Comparison of ENCODE assay signal across 23 cellular contexts in the genomic region with DNA sequence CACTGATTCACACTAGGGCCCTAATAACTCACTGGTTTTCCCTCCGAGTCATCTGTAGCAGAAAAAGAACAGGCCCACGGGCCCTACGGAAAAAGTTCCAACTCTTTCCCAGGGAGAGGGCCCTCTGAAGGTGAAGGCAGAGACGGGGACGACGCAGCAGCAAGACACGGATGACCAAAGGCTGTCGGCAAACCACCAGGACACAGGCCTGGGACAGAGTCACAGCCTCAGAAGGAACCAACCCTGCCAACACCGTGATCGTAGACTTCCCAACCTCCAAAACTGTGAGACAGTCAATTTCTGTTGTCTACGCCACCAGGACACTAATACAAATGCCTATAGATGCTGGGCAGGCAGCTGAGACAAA. TPM values are rescaled to one million over a fixed set of nuclear protein-coding genes. Genes with fewer than 3 reads are reported as not detected.
A peak's percentile ranks its signal among the peaks of the same experiment; 100 is the strongest.
DNase-seq lines count a peak whose midpoint lies in the region; FAIRE-seq and TF ChIP-seq lines count a peak whose summit lies in the region.
"Had no signal": no experiment of that assay in that cellular context is flagged by ENCODE, and none has a peak within 500 bp of the region (broad histone marks: within the 10 kb centered on the region; RNA-seq: fewer than 3 reads in every experiment).

No MANE protein-coding gene starts in this region.

- H3K9me3 Mint-ChIP-seq in MCF 10A (ENCODE audit: unreplicated experiment): no peaks in the 10 kb centered on the region
- H3K9me3 Mint-ChIP-seq in type B pancreatic cell: peaks cover 8% of the 10 kb centered on the region
- H3K9me3 Mint-ChIP-seq: CD8-positive, alpha-beta memory T cell had no signal

- H4K5ac ChIP-seq in mesendoderm (ENCODE audit: low read length): no peak overlapping the region

- no TSS peak for BruUV-seq in MCF 10A (replicated peaks; lab: Mats Ljungman, UMichigan)

- no peak overlapping the region for H4K91ac ChIP-seq in mesenchymal stem cell (ENCODE audit: low read length)

- H3K36me3 Mint-ChIP-seq in MCF 10A (ENCODE audit: insufficient read depth, unreplicated experiment) (no peaks in the 10 kb centered on the region), type B pancreatic cell (peaks cover 4% of the 10 kb centered on the region)

- CTCF ChIA-PET in MCF 10A (lab: Yijun Ruan, JAX): interaction anchor here (0.7 to 1.0 kb wide), 2 partner anchors 18 to 27 kb away, joined by 3 read pairs; no protein-coding TSS in a partner anchor

- no peak overlapping the region for H3K9ac ChIP-seq in mesendoderm (ENCODE audit: low read length)
- no peak overlapping the region for H3K9ac ChIP-seq in mesenchymal stem cell (ENCODE audit: low read length)

- H3K4me1 ChIP-seq in breast epithelium (peaks cover 7 to 13% of the 10 kb centered on the region in 2 donors), mesendoderm (ENCODE audit: control insufficient read depth, low read depth, low read length) (no peaks in the 10 kb centered on the region), mesenchymal stem cell (ENCODE audit: control insufficient read depth, insufficient read depth, low read depth, low read length) (peaks cover 32% of the 10 kb centered on the region)

- no peak overlapping the region for H3K4me2 ChIP-seq in mesendoderm (ENCODE audit: low read length)
- no peak overlapping the region for H3K4me2 ChIP-seq in mesenchymal stem cell (ENCODE audit: low read length, poor library complexity, severe bottlenecking)

- H3K4me1 Mint-ChIP-seq in MCF 10A (ENCODE audit: insufficient read depth, unreplicated experiment): peaks cover 5% of the 10 kb centered on the region
- peaks cover 24% of the 10 kb centered on the region for H3K4me1 Mint-ChIP-seq in type B pancreatic cell (ENCODE audit: unreplicated experiment)

- H3K18ac ChIP-seq in mesendoderm (ENCODE audit: low read length): no peak overlapping the region
- H3K18ac ChIP-seq in mesenchymal stem cell (ENCODE audit: low read depth in 1 of 2, low read length in 2 of 2): no peak overlapping the region

- H3K27me3 ChIP-seq in breast epithelium (no peaks in the 10 kb centered on the region), mesendoderm (ENCODE audit: insufficient read depth, low read length, poor library complexity) (no peaks in the 10 kb centered on the region), mesenchymal stem cell (ENCODE audit: control insufficient read depth in 1 of 2, insufficient read depth in 1 of 2, low read length in 2 of 2) (no peaks in the 10 kb centered on the region)

- H4K8ac ChIP-seq in mesendoderm (ENCODE audit: low read depth, low read length) (no peak overlapping the region), mesenchymal stem cell (ENCODE audit: low read length) (no peak overlapping the region)

- no peak overlapping the region for H2BK12ac ChIP-seq in mesenchymal stem cell (ENCODE audit: low read length in 2 of 2)

- FAIRE-seq in RCC 7860 (lab: Jason Lieb, UNC): no peak
- FAIRE-seq: GM12891 had no signal

- POLR2A ChIA-PET in MCF 10A (lab: Yijun Ruan, JAX): interaction anchor here (3.2 kb wide), 1 partner anchor 26 kb away, joined by 9 read pairs; a partner anchor contains a TSS

- H2AFZ ChIP-seq in mesenchymal stem cell (ENCODE audit: low read depth, low read length): no peak overlapping the region

- H3K14ac ChIP-seq in mesenchymal stem cell (ENCODE audit: low read length in 2 of 2): no peak overlapping the region

- no CpG with 5 or more reads among the region's 11 CpGs for WGBS in mesendoderm (ENCODE audit: extremely low coverage, insufficient coverage, low lambda C conversion rate)
- 75% methylated on average over 9 of the region's 11 CpGs for WGBS in mesenchymal stem cell

- H2BK120ac ChIP-seq in mesendoderm (ENCODE audit: low read depth, low read length): no peak overlapping the region
- H2BK120ac ChIP-seq in mesenchymal stem cell (ENCODE audit: low read depth, low read length): no peak overlapping the region

- no peak overlapping the region for H2BK5ac ChIP-seq in mesendoderm (ENCODE audit: low read length)
- H2BK5ac ChIP-seq in mesenchymal stem cell (ENCODE audit: low read depth, low read length, poor library complexity, severe bottlenecking): no peak overlapping the region

- H2BK15ac ChIP-seq in mesendoderm (replicated peaks; ENCODE audit: low read depth) (no peak overlapping the region), mesenchymal stem cell (ENCODE audit: low read depth, poor library complexity, severe bottlenecking) (no peak overlapping the region)

- no peaks in the 10 kb centered on the region for H3K36me3 ChIP-seq in breast epithelium
- H3K36me3 ChIP-seq in mesendoderm (ENCODE audit: control insufficient read depth, insufficient read depth, low read length): no peaks in the 10 kb centered on the region
- H3K36me3 ChIP-seq in mesenchymal stem cell (ENCODE audit: control insufficient read depth in 1 of 2, insufficient read depth in 2 of 2, low read depth in 1 of 2, low read length in 2 of 2): no peaks in the 10 kb centered on the region

- H3K56ac ChIP-seq in mesendoderm (ENCODE audit: low read length): peak overlapping the region; percentile 1

- TF ChIP-seq CTCF in breast epithelium (IDR thresholded peaks at IDR 0.05) (no peak), MCF 10A (IDR thresholded peaks at IDR 0.05; ENCODE audit: unreplicated experiment) (no peak), type B pancreatic cell (conservative IDR thresholded peaks at IDR 0.05) (no peak)

- intact Hi-C loops in breast epithelium (cut with DNase I; ENCODE audit: low total_unique reads): no loop called here
- intact Hi-C loops in MCF 10A (cut with micrococcal nuclease): no loop called here

- DNase-seq in breast epithelium (ENCODE audit: low spot score in 2 of 2) (no peak), MCF 10A (ENCODE audit: unreplicated experiment) (no peak), RCC 7860 (ENCODE audit: low spot score) (peak; percentile 13), mesendoderm (no peak), type B pancreatic cell (ENCODE audit: extremely low spot score, unreplicated experiment) (no peak), RPMI8226 (no peak), mesenchymal stem cell (no peak)
- DNase-seq: CD8-positive, alpha-beta memory T cell; DMS79; EL; GF-D8; GOT3; HCEC 1CT; NCI-H1105; NCI-H1436 treated with DMSO at 0.1 percent for 48 hours; NCI-H1930; NCI-H2107; NCI-H774; SHP77 treated with DMSO at 0.1 percent for 48 hours had no signal

- no peak for TF ChIP-seq POLR2A in breast epithelium (IDR thresholded peaks at IDR 0.05)

- H2AK5ac ChIP-seq in mesendoderm (ENCODE audit: low read length): no peak overlapping the region
- H2AK5ac ChIP-seq in mesenchymal stem cell (ENCODE audit: low read length, severe bottlenecking): no peak overlapping the region

- H3K23ac ChIP-seq in mesendoderm (ENCODE audit: low read length) (no peak overlapping the region), mesenchymal stem cell (ENCODE audit: low read length in 2 of 2) (no peak overlapping the region)

- H3K79me2 ChIP-seq in mesendoderm (ENCODE audit: control insufficient read depth, insufficient read depth, low read length): no peaks in the 10 kb centered on the region

- H3K4ac ChIP-seq in mesendoderm (ENCODE audit: low read depth, low read length) (no peak overlapping the region), mesenchymal stem cell (ENCODE audit: low read depth in 1 of 2, low read length in 2 of 2) (no peak overlapping the region)

- H3K9me3 ChIP-seq in breast epithelium (no peaks in the 10 kb centered on the region), mesenchymal stem cell (ENCODE audit: control insufficient read depth, low read length) (no peaks in the 10 kb centered on the region)

- no peak overlapping the region for H3K27ac Mint-ChIP-seq in MCF 10A (ENCODE audit: low read depth, unreplicated experiment)
- peak overlapping the region; percentile 62 for H3K27ac Mint-ChIP-seq in type B pancreatic cell
- H3K27ac Mint-ChIP-seq: B cell; CD8-positive, alpha-beta memory T cell had no signal

- no peak overlapping the region for H3K4me3 ChIP-seq in breast epithelium
- no peak overlapping the region for H3K4me3 ChIP-seq in mesendoderm (ENCODE audit: low read length)
- H3K4me3 ChIP-seq in mesenchymal stem cell (ENCODE audit: insufficient read depth in 1 of 2, low read depth in 1 of 2, low read length in 2 of 2): no peak overlapping the region

- H3K79me1 ChIP-seq in mesendoderm (ENCODE audit: low read length): no peaks in the 10 kb centered on the region
- H3K79me1 ChIP-seq in mesenchymal stem cell (replicated peaks; ENCODE audit: low read length, poor library complexity, severe bottlenecking): peaks cover 3% of the 10 kb centered on the region

- H3K27me3 Mint-ChIP-seq in MCF 10A (ENCODE audit: insufficient read depth, unreplicated experiment): no peaks in the 10 kb centered on the region
- peaks cover 10% of the 10 kb centered on the region for H3K27me3 Mint-ChIP-seq in type B pancreatic cell
- H3K27me3 Mint-ChIP-seq: CD8-positive, alpha-beta memory T cell had no signal

- H3K4me3 Mint-ChIP-seq in MCF 10A (ENCODE audit: unreplicated experiment) (no peak overlapping the region), type B pancreatic cell (no peak overlapping the region)
- H3K4me3 Mint-ChIP-seq: B cell had no signal

- peak overlapping the region; percentile 49 to 50 for H3K27ac ChIP-seq in breast epithelium
- no peak overlapping the region for H3K27ac ChIP-seq in mesendoderm (ENCODE audit: low read depth, low read length)
- H3K27ac ChIP-seq in mesenchymal stem cell (ENCODE audit: low read length, poor library complexity, severe bottlenecking): no peak overlapping the region
- H3K27ac ChIP-seq: 22Rv1, C4-2B had no signal

RNA-seq across cellular contexts. Expression of a gene that starts 5.2 kb away (rescaled TPM):
- total RNA-seq in breast epithelium: 10 to 100 TPM in 2 of 3 donors, 1 to 10 TPM in 1; 9.6 to 28.5 (median 23.0) TPM
- 7.1 and 12.6 TPM in 2 replicates for total RNA-seq in MCF 10A (2022)
- polyA plus RNA-seq in mesendoderm (2013, experiment 1 of 2): 0.44 TPM
- polyA plus RNA-seq in mesendoderm (2013, experiment 2 of 2): 0.35 TPM
- total RNA-seq in type B pancreatic cell (ENCODE audit: low replicate concordance): 4.3 and 26.8 TPM in 2 replicates
- polyA plus RNA-seq in mesenchymal stem cell (2013, experiment 1 of 2): 5.4 TPM
- 5.4 TPM for polyA plus RNA-seq in mesenchymal stem cell (2013, experiment 2 of 2)

RNA-seq across cellular contexts. Expression of a gene that starts 25.5 kb away (rescaled TPM):
- total RNA-seq in breast epithelium: 100 to 1,000 TPM in 1 of 3 donors, 10 to 100 TPM in 2; 71.4 to 110 (median 78.3) TPM
- 25.9 and 42.3 TPM in 2 replicates for total RNA-seq in MCF 10A (2022)
- 23.1 TPM for polyA plus RNA-seq in mesendoderm (2013, experiment 1 of 2)
- 22.2 TPM for polyA plus RNA-seq in mesendoderm (2013, experiment 2 of 2)
- 45.3 and 82.0 TPM in 2 replicates for total RNA-seq in type B pancreatic cell (ENCODE audit: low replicate concordance)
- polyA plus RNA-seq in mesenchymal stem cell (2013, experiment 1 of 2): 20.6 TPM
- polyA plus RNA-seq in mesenchymal stem cell (2013, experiment 2 of 2): 19.8 TPM

Comparison
In these comparisons a context has a peak if more than half of its experiments do, and no peak if none do; other contexts are left out.
1. H3K27ac ChIP-seq: peak in breast epithelium (2 of 2); none in mesendoderm (single experiment) and mesenchymal stem cell (single experiment).